In genomic region chr1:160028426-160028825, GRCh38 we compare ENCODE assay signal across 17 cellular contexts. TPM values are rescaled to one million over a fixed set of nuclear protein-coding genes. Genes with fewer than 3 reads are reported as not detected.
DNase-seq lines count a peak whose midpoint lies in the region; ATAC-seq and TF ChIP-seq lines count a peak whose summit lies in the region.
"Had no signal": no experiment of that assay in that cellular context is flagged by ENCODE, and none has a peak within 500 bp of the region (broad histone marks: within the 10 kb centered on the region; RNA-seq: fewer than 3 reads in every experiment).

No MANE protein-coding gene starts in this region.

- no peaks in the 10 kb centered on the region for H3K9me3 ChIP-seq in neural cell (ENCODE audit: low read length)
- H3K9me3 ChIP-seq: A549, HAP-1 had no signal

- no peak for ATAC-seq in Right ventricle myocardium superior (ENCODE audit: poor library complexity)
- no peak for ATAC-seq in GM18498 (IDR thresholded peaks at IDR 0.05; ENCODE audit: unreplicated experiment)
- ATAC-seq in HG03025 (IDR thresholded peaks at IDR 0.05; ENCODE audit: low FRiP score, unreplicated experiment) = no peak
- ATAC-seq: A549; CD8-positive, alpha-beta T cell had no signal

- H3K27me3 ChIP-seq in KMS-11 (ENCODE audit: insufficient read depth, low read depth) (no peaks in the 10 kb centered on the region), neural cell (ENCODE audit: insufficient read depth, low read depth, low read length) (no peaks in the 10 kb centered on the region)

- TF ChIP-seq RAD21 in neural cell (conservative IDR thresholded peaks at IDR 0.05) = no peak

- H3K36me3 ChIP-seq in KMS-11 (ENCODE audit: insufficient read depth) (no peaks in the 10 kb centered on the region), neural cell (ENCODE audit: insufficient read depth, low read length) (no peaks in the 10 kb centered on the region)
- H3K36me3 ChIP-seq: HAP-1 had no signal

- H3K9me2 ChIP-seq in neural cell (ENCODE audit: insufficient read depth, low read length) = no peaks in the 10 kb centered on the region

- H3K9ac ChIP-seq in KMS-11 (no peak overlapping the region), neural cell (ENCODE audit: low read length) (no peak overlapping the region)

- no peak overlapping the region for H3K4me3 ChIP-seq in KMS-11 (IDR thresholded peaks at IDR 0.05; ENCODE audit: insufficient read depth, low read depth, low read length)
- no peak overlapping the region for H3K4me3 ChIP-seq in neural cell (ENCODE audit: low read length)
- H3K4me3 ChIP-seq: A549, HAP-1 had no signal

- no peak for TF ChIP-seq EP300 in neural cell (conservative IDR thresholded peaks at IDR 0.05; ENCODE audit: poor library complexity, severe bottlenecking)

- H3K27ac ChIP-seq in KMS-11 (no peak overlapping the region), neural cell (ENCODE audit: low read length) (no peak overlapping the region)
- H3K27ac ChIP-seq: A549, HL-60 had no signal

- H4K20me1 ChIP-seq in KMS-11 (ENCODE audit: insufficient read depth) (0 out of 2 replicates have a peak, but pooled peaks cover 3% of the 10 kb centered on the region), neural cell (ENCODE audit: insufficient read depth) (no peaks in the 10 kb centered on the region)

- no peak for TF ChIP-seq CTCF in KMS-11 (conservative IDR thresholded peaks at IDR 0.05; ENCODE audit: low read depth, low read length)
- no peak for TF ChIP-seq CTCF in neural cell (IDR thresholded peaks at IDR 0.05; ENCODE audit: poor library complexity, severe bottlenecking)

- DNase-seq in SK-MEL-5 (ENCODE audit: low read depth, low spot score) = peak; percentile 36
- no peak for DNase-seq in Right ventricle myocardium superior
- no peak for DNase-seq in ACHN
- DNase-seq: C1 segment of cervical spinal cord; CD8-positive, alpha-beta T cell; COR-L47; DMS153; DMS79 treated with DMSO at 0.1 percent for 48 hours; GDM1; HFFc6 had no signal

- peaks cover 43% of the 10 kb centered on the region for H3K4me1 ChIP-seq in KMS-11 (ENCODE audit: low read depth, poor library complexity, severe bottlenecking)

- H3K79me2 ChIP-seq in KMS-11 (ENCODE audit: insufficient read depth, low read depth) (peaks cover 15% of the 10 kb centered on the region), neural cell (replicated peaks; ENCODE audit: insufficient read depth, low read length) (no peaks in the 10 kb centered on the region)

- peak overlapping the region; percentile 7; the same call in 1 of the 2 replicates for H3K4me2 ChIP-seq in KMS-11
- H3K4me2 ChIP-seq in neural cell (ENCODE audit: low read length) = peak overlapping the region; percentile 4
- H3K4me2 ChIP-seq: A549 had no signal

- intact Hi-C loops in Right ventricle myocardium superior (cut with DNase I) = no loop called here

- in situ Hi-C loops in SK-MEL-5 (cut with HindIII; ENCODE audit: low pct_unique_long_range_greater_than_20kb, low sequenced_read_pairs) (no loop called here), ACHN (cut with HindIII; ENCODE audit: low pct_ligation_motif_present, low pct_unique_long_range_greater_than_20kb, low sequenced_read_pairs) (no loop called here)

- H2AFZ ChIP-seq in KMS-11 (ENCODE audit: low read depth) = no peak overlapping the region
- H2AFZ ChIP-seq in neural cell (ENCODE audit: low read depth, low read length) = no peak overlapping the region

- H3F3A ChIP-seq in neural cell (ENCODE audit: insufficient read depth, low read length, poor library complexity, severe bottlenecking) = peaks cover 5% of the 10 kb centered on the region

TF ChIP-seq in neural cell, 6 proteins besides CTCF, POLR2A, EP300 and RAD21:
- no peak for TF ChIP-seq EZH2 (IDR thresholded peaks at IDR 0.05; ENCODE audit: borderline replicate concordance, insufficient read depth, low read length, poor library complexity, severe bottlenecking)
- no peak for TF ChIP-seq POLR2AphosphoS5 (IDR thresholded peaks at IDR 0.05)
- no peak for TF ChIP-seq TAF1 (IDR thresholded peaks at IDR 0.05; ENCODE audit: low read depth)
- TF ChIP-seq MXI1 (conservative IDR thresholded peaks at IDR 0.05; ENCODE audit: poor library complexity, severe bottlenecking) = no peak
- no peak for TF ChIP-seq SMC3 (conservative IDR thresholded peaks at IDR 0.05; ENCODE audit: poor library complexity)
- TF ChIP-seq REST (IDR thresholded peaks at IDR 0.05; ENCODE audit: borderline replicate concordance) = no peak
TF ChIP-seq in neural cell: peak in this region for 0.

RNA-seq across cellular contexts. Expression of gene PIGM, which starts 3.4 kb away (rescaled TPM):
- 6.3 and 6.4 TPM in 2 replicates for total RNA-seq in SK-MEL-5 (2014; rRNA removed; shearing (Covaris generic))
- 4.9 and 5.1 TPM in 2 replicates for polyA plus RNA-seq in SK-MEL-5 (2015; cell fraction: cytosol; rRNA removed)
- polyA plus RNA-seq in SK-MEL-5 (2015; cell fraction: nucleus; rRNA removed) = 11.1 and 13.3 TPM in 2 replicates
- polyA plus RNA-seq in neural cell = 3.4 and 3.8 TPM in 2 replicates
- polyA minus RNA-seq in neural cell = 7.3 and 9.7 TPM in 2 replicates
- 2.0 TPM for total RNA-seq in Right ventricle myocardium superior

RNA-seq across cellular contexts. Expression of gene KCNJ10, which starts 41.5 kb away (rescaled TPM):
- 0.11 and 0.26 TPM in 2 replicates for total RNA-seq in SK-MEL-5 (2014; rRNA removed; shearing (Covaris generic))
- polyA plus RNA-seq in SK-MEL-5 (2015; cell fraction: cytosol; rRNA removed) = 0.25 and 0.87 TPM in 2 replicates
- polyA plus RNA-seq in SK-MEL-5 (2015; cell fraction: nucleus; rRNA removed) = 0.78 and 7.7 TPM in 2 replicates
- polyA plus RNA-seq in neural cell = not detected in 2 replicates
- not detected in 2 replicates for polyA minus RNA-seq in neural cell
- 0.16 TPM for total RNA-seq in Right ventricle myocardium superior
- total RNA-seq: CD8-positive, alpha-beta T cell; HFFc6 had no signal

RNA-seq across cellular contexts. Expression of gene KCNJ9, which starts 52.9 kb away (rescaled TPM):
- total RNA-seq in SK-MEL-5 (2014; rRNA removed; shearing (Covaris generic)) = not detected in 2 replicates
- not detected in 2 replicates for polyA plus RNA-seq in SK-MEL-5 (2015; cell fraction: cytosol; rRNA removed)
- polyA plus RNA-seq in SK-MEL-5 (2015; cell fraction: nucleus; rRNA removed) = not detected in 2 replicates
- 8.0 and 9.8 TPM in 2 replicates for polyA plus RNA-seq in neural cell
- polyA minus RNA-seq in neural cell = 12.3 and 13.1 TPM in 2 replicates
- not detected for total RNA-seq in Right ventricle myocardium superior
- total RNA-seq: CD8-positive, alpha-beta T cell; HFFc6 had no signal
- polyA plus RNA-seq: A549 had no signal
